8 cellular contexts compared by ENCODE assay signal in the genomic region with DNA sequence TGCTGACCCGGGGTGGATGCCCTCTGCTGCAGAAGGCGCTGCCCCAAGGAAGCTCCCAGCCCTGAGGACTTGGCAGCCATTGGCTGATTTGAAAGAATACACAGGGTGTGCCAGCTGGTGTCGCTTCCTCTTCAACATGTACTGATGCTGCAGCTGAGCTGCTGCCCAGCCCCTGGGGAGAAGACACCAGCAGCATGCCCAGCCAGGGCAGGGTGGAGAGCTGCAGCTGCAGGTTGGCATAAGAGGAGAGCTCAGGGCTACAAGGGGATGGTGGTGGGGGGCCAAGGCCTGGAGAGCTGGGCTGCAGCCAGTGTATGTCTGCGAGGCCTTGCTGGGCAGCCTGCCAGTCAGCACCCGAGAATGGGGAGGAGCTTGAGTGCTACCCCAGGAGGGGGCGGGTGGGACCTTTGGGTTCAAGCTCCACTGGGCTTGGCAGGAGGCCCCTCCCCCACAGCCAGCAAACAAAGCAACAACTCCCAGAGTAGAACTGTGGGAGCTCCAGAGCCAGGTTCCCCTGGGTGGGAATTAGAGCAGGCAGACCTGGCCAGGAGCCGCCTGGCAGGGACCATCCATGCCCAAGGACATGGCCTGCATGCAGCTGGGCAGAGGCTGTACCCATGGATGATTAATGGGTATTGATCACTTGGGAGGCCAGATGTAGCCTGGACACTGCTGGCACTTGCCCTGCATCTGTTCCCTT. TPM values are rescaled to one million over a fixed set of nuclear protein-coding genes. Genes with fewer than 3 reads are reported as not detected.
DNase-seq lines count a peak whose midpoint lies in the region; ATAC-seq and TF ChIP-seq lines count a peak whose summit lies in the region.

No MANE protein-coding gene starts in this region.

- H3K27ac ChIP-seq in C4-2B, result peak overlapping the region; percentile 15
- peak overlapping the region; percentile 57 to 72 for H3K27ac ChIP-seq in right atrium auricular region

- no peaks in the 10 kb centered on the region for H3K27me3 ChIP-seq in right atrium auricular region
- no peaks in the 10 kb centered on the region for H3K27me3 ChIP-seq in skeletal muscle satellite cell (ENCODE audit: control insufficient read depth, insufficient read depth, low read length)

- peaks cover 0 to 31% of the 10 kb centered on the region in 2 donors for H3K4me1 ChIP-seq in right atrium auricular region
- peaks cover 12% of the 10 kb centered on the region for H3K4me1 ChIP-seq in skeletal muscle satellite cell (ENCODE audit: control insufficient read depth, insufficient read depth, low read length)

- H3K4me3 ChIP-seq in right atrium auricular region (no peak overlapping the region), skeletal muscle satellite cell (ENCODE audit: low read length) (no peak overlapping the region)

- no peak for TF ChIP-seq CTCF in C4-2B (conservative IDR thresholded peaks at IDR 0.05)
- TF ChIP-seq CTCF in right atrium auricular region (IDR thresholded peaks at IDR 0.05), result no peak

- H3K4me2 ChIP-seq in skeletal muscle satellite cell (ENCODE audit: low read length), result peak overlapping the region; percentile 17

- no peaks in the 10 kb centered on the region for H3K27me3 Mint-ChIP-seq in activated naive CD4-positive, alpha-beta T cell treated with anti-CD3 and anti-CD28 coated beads for 36 hours (ENCODE audit: low read depth)

- H3K4me1 Mint-ChIP-seq in activated naive CD4-positive, alpha-beta T cell treated with anti-CD3 and anti-CD28 coated beads for 36 hours (ENCODE audit: low read depth), result peaks cover 22% of the 10 kb centered on the region

- DNase-seq in NCI-H69 (lab: John Stamatoyannopoulos, UW) (peak; percentile 95), right atrium auricular region (ENCODE audit: low spot score) (peak; percentile 80)
- peak; percentile 59 for DNase-seq in activated naive CD4-positive, alpha-beta T cell treated with anti-CD3 and anti-CD28 coated beads for 36 hours
- DNase-seq in NK-92 treated with Interleukin-12 subunit alpha and Interleukin-12 subunit beta, amount 100 ng/mL, for 24 hours (lab: John Stamatoyannopoulos, UW), result no peak

- H3K36me3 ChIP-seq in right atrium auricular region, result no peaks in the 10 kb centered on the region
- no peaks in the 10 kb centered on the region for H3K36me3 ChIP-seq in skeletal muscle satellite cell (ENCODE audit: insufficient read depth, low read length)

- intact Hi-C loops in activated naive CD4-positive, alpha-beta T cell treated with anti-CD3 and anti-CD28 coated beads for 36 hours (cut with micrococcal nuclease), result no loop called here

- H3K9ac ChIP-seq in skeletal muscle satellite cell (ENCODE audit: low read depth, low read length), result no peak overlapping the region

- no peaks in the 10 kb centered on the region for H3K36me3 Mint-ChIP-seq in activated naive CD4-positive, alpha-beta T cell treated with anti-CD3 and anti-CD28 coated beads for 36 hours (ENCODE audit: low read depth)

- H3K9me3 ChIP-seq in right atrium auricular region (no peaks in the 10 kb centered on the region), skeletal muscle satellite cell (replicated peaks; ENCODE audit: low read length) (no peaks in the 10 kb centered on the region)

- H3K27ac Mint-ChIP-seq in activated naive CD4-positive, alpha-beta T cell treated with anti-CD3 and anti-CD28 coated beads for 36 hours, result no peak overlapping the region

- peak; percentile 54 for ATAC-seq in GM19035 (IDR thresholded peaks at IDR 0.05; ENCODE audit: unreplicated experiment)
- ATAC-seq in HG03521 (IDR thresholded peaks at IDR 0.05; ENCODE audit: unreplicated experiment), result peak; percentile 42

- H3K9me3 Mint-ChIP-seq in activated naive CD4-positive, alpha-beta T cell treated with anti-CD3 and anti-CD28 coated beads for 36 hours, result no peaks in the 10 kb centered on the region

- H3K4me3 Mint-ChIP-seq in activated naive CD4-positive, alpha-beta T cell treated with anti-CD3 and anti-CD28 coated beads for 36 hours, result peak overlapping the region; percentile 61

- CTCF ChIA-PET in activated naive CD4-positive, alpha-beta T cell treated with anti-CD3 and anti-CD28 coated beads for 36 hours (lab: Charles Lee), result interaction anchor here (0.6 to 1.4 kb wide), 7 partner anchors 9 to 1174 kb away, joined by 3 to 6 read pairs (median 3); partner anchors contain the start of gene SEMA4B

RNA-seq across cellular contexts. Expression of gene SEMA4B, which starts 9.2 kb away (rescaled TPM):
- 1 to 10 TPM; 6.8 to 8.6 TPM for total RNA-seq in activated naive CD4-positive, alpha-beta T cell treated with anti-CD3 and anti-CD28 coated beads for 36 hours
- 10 to 100 TPM; 22.1 to 31.6 TPM for total RNA-seq in right atrium auricular region
- 10.9 and 15.2 TPM in 2 replicates for total RNA-seq in skeletal muscle satellite cell (2012; rRNA removed)

RNA-seq across cellular contexts. Expression of gene CIB1, which starts 41.8 kb away (rescaled TPM):
- total RNA-seq in activated naive CD4-positive, alpha-beta T cell treated with anti-CD3 and anti-CD28 coated beads for 36 hours, result 100 to 1,000 TPM; 156 to 171 TPM
- 10 to 100 TPM; 24.9 to 31.1 TPM for total RNA-seq in right atrium auricular region
- 22.8 and 39.1 TPM in 2 replicates for total RNA-seq in skeletal muscle satellite cell (2012; rRNA removed)

RNA-seq across cellular contexts. Expression of gene GDPGP1, which starts 42.1 kb away (rescaled TPM):
- total RNA-seq in activated naive CD4-positive, alpha-beta T cell treated with anti-CD3 and anti-CD28 coated beads for 36 hours, result 1 to 10 TPM; 1.5 to 3.6 TPM
- 10 to 100 TPM in 1 of 2 donors, 1 to 10 TPM in 1; 8.6 to 16.1 TPM for total RNA-seq in right atrium auricular region
- total RNA-seq in skeletal muscle satellite cell (2012; rRNA removed), result 4.1 and 4.4 TPM in 2 replicates

RNA-seq across cellular contexts. Expression of gene TTLL13, which starts 57.4 kb away (rescaled TPM):
- total RNA-seq in activated naive CD4-positive, alpha-beta T cell treated with anti-CD3 and anti-CD28 coated beads for 36 hours, result under 1 TPM; 0.15 to 0.26 TPM
- total RNA-seq in right atrium auricular region, result not detected
- total RNA-seq in skeletal muscle satellite cell (2012; rRNA removed), result not detected in 2 replicates

Comparison
In these comparisons a context has a peak if more than half of its experiments do, and no peak if none do; other contexts are left out.
1. RNA of gene CIB1, which starts 41.8 kb away (total RNA-seq): 156 to 171 TPM in activated naive CD4-positive, alpha-beta T cell treated with anti-CD3 and anti-CD28 coated beads for 36 hours; 24.9 to 31.1 TPM in right atrium auricular region; every median in the first group is over 4 times any median in the second.